10 cellular contexts compared by ENCODE assay signal in the genomic region with DNA sequence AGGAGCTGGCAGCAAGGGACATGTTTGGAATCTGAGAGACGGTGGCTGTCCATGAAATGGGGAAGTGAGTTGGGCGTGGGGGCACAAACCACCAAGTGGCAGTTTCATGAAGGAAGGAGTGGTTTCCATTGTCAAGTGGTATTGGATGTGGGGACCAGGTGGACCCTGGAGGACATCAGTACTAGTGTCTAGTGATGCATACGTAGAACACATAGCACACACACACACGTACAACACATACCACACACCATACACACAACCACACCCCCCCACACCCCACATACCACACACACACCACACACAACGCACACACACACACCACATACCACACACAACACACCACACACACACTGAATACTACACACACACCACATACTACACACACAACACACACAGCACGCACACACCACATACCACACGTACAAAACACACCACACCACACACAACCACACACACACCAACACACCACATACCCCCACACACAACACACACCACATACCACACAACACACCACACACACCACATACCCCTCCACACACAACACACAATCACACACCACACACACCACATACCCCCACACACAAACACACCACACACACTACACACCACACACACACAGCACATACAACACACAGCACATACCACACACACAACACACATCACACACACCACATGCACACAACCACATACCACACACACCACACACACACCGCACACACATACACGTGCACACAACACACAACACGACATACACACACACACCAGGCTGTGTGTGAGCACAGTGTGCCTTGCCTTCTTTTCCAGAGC. TPM values are rescaled to one million over a fixed set of nuclear protein-coding genes. Genes with fewer than 3 reads are reported as not detected.
DNase-seq lines count a peak whose midpoint lies in the region; ATAC-seq and TF ChIP-seq lines count a peak whose summit lies in the region.
"Had no signal": no experiment of that assay in that cellular context is flagged by ENCODE, and none has a peak within 500 bp of the region (broad histone marks: within the 10 kb centered on the region; RNA-seq: fewer than 3 reads in every experiment).

No MANE protein-coding gene starts in this region.

- H3K14ac ChIP-seq in mesenchymal stem cell (ENCODE audit: low read length in 2 of 2), result peak overlapping the region in 1 of 2 experiments; percentile 86

- H3K27ac ChIP-seq in mesenchymal stem cell (ENCODE audit: low read length, poor library complexity, severe bottlenecking), result no peak overlapping the region
- H3K27ac ChIP-seq: SK-N-MC had no signal

- peak overlapping the region in 1 of 2 experiments; percentile 10 for H3K4ac ChIP-seq in mesenchymal stem cell (ENCODE audit: low read depth in 1 of 2, low read length in 2 of 2)

- ATAC-seq in GM19324 (IDR thresholded peaks at IDR 0.05; ENCODE audit: low FRiP score, unreplicated experiment) (no peak), GM21360 (IDR thresholded peaks at IDR 0.05; ENCODE audit: unreplicated experiment) (no peak)
- ATAC-seq in activated CD4-positive, alpha-beta T cell treated with anti-CD3 and anti-CD28 coated beads for 36 hours, result no peak

- H2BK5ac ChIP-seq in mesenchymal stem cell (ENCODE audit: low read depth, low read length, poor library complexity, severe bottlenecking), result no peak overlapping the region

- H3K9me3 Mint-ChIP-seq in activated CD4-positive, alpha-beta T cell treated with anti-CD3 and anti-CD28 coated beads for 36 hours (ENCODE audit: low read depth), result no peaks in the 10 kb centered on the region

- H4K91ac ChIP-seq in mesenchymal stem cell (ENCODE audit: low read length), result peak overlapping the region; percentile 55

- H3K4me3 ChIP-seq in mesenchymal stem cell (ENCODE audit: insufficient read depth in 1 of 2, low read depth in 1 of 2, low read length in 2 of 2), result no peak overlapping the region
- H3K4me3 ChIP-seq: SK-N-MC had no signal

- H3K4me3 Mint-ChIP-seq in activated CD4-positive, alpha-beta T cell treated with anti-CD3 and anti-CD28 coated beads for 36 hours, result no peak overlapping the region

- no peak overlapping the region for H2AFZ ChIP-seq in mesenchymal stem cell (ENCODE audit: low read depth, low read length)

- peaks cover 63% of the 10 kb centered on the region for H3K4me1 ChIP-seq in mesenchymal stem cell (ENCODE audit: control insufficient read depth, insufficient read depth, low read depth, low read length)

- H3K27me3 Mint-ChIP-seq in activated CD4-positive, alpha-beta T cell treated with anti-CD3 and anti-CD28 coated beads for 36 hours, result no peaks in the 10 kb centered on the region

- peak overlapping the region in 1 of 2 experiments; percentile 11 for H3K23ac ChIP-seq in mesenchymal stem cell (ENCODE audit: low read length in 2 of 2)

- H2BK120ac ChIP-seq in mesenchymal stem cell (ENCODE audit: low read depth, low read length), result no peak overlapping the region

- intact Hi-C loops in activated CD4-positive, alpha-beta T cell treated with anti-CD3 and anti-CD28 coated beads for 36 hours (cut with DNase I, micrococcal nuclease), result loop anchor here in 1 of 2 experiments (1.0 kb wide), 1 partner anchor 11 kb away; no protein-coding TSS in a partner anchor

- peak overlapping the region; percentile 55 to 81 for H3K18ac ChIP-seq in mesenchymal stem cell (ENCODE audit: low read depth in 1 of 2, low read length in 2 of 2)

- no peak overlapping the region for H3K4me2 ChIP-seq in mesenchymal stem cell (ENCODE audit: low read length, poor library complexity, severe bottlenecking)

- DNase-seq in CD1c-positive myeloid dendritic cell (ENCODE audit: extremely low spot score) (peak; percentile 86), HEK293T (ENCODE audit: extremely low spot score) (no peak), SKM-1 (lab: John Stamatoyannopoulos, UW; ENCODE audit: unreplicated experiment) (peak; percentile 82), mesenchymal stem cell (no peak), GM03348 (ENCODE audit: low spot score) (no peak)
- no peak for DNase-seq in activated CD4-positive, alpha-beta T cell treated with anti-CD3 and anti-CD28 coated beads for 36 hours
- DNase-seq: activated naive CD4-positive, alpha-beta T cell treated with anti-CD3 and anti-CD28 coated beads, Interleukin-2, amount 50 U/mL, for 16 hours had no signal

- H3K9ac ChIP-seq in mesenchymal stem cell (ENCODE audit: low read length), result no peak overlapping the region

- H4K8ac ChIP-seq in mesenchymal stem cell (ENCODE audit: low read length), result peak overlapping the region; percentile 66

- H3K4me1 Mint-ChIP-seq in activated CD4-positive, alpha-beta T cell treated with anti-CD3 and anti-CD28 coated beads for 36 hours, result peaks cover 46% of the 10 kb centered on the region

- peak overlapping the region in 1 of 2 experiments; percentile 68 for H2BK12ac ChIP-seq in mesenchymal stem cell (ENCODE audit: low read length in 2 of 2)

- WGBS in mesenchymal stem cell, result 96% methylated on average over 8 of the region's 10 CpGs

- POLR2A ChIA-PET in HEK293T (lab: Yijun Ruan, JAX), result no interaction called here
- POLR2A ChIA-PET in activated CD4-positive, alpha-beta T cell treated with anti-CD3 and anti-CD28 coated beads for 36 hours (lab: Charles Lee), result no interaction called here

- H3K9me3 ChIP-seq in mesenchymal stem cell (ENCODE audit: control insufficient read depth, low read length), result no peaks in the 10 kb centered on the region

- CTCF ChIA-PET in HEK293T (lab: Yijun Ruan, JAX), result no interaction called here
- CTCF ChIA-PET in activated CD4-positive, alpha-beta T cell treated with anti-CD3 and anti-CD28 coated beads for 36 hours (lab: Charles Lee), result no interaction called here

- H3K79me1 ChIP-seq in mesenchymal stem cell (replicated peaks; ENCODE audit: low read length, poor library complexity, severe bottlenecking), result peaks cover 38% of the 10 kb centered on the region

- no peak overlapping the region for H2AK5ac ChIP-seq in mesenchymal stem cell (ENCODE audit: low read length, severe bottlenecking)

- no peaks in the 10 kb centered on the region for H3K27me3 ChIP-seq in mesenchymal stem cell (ENCODE audit: control insufficient read depth in 1 of 2, insufficient read depth in 1 of 2, low read length in 2 of 2)

- peaks cover 0 to 11% of the 10 kb centered on the region in 2 experiments for H3K36me3 ChIP-seq in mesenchymal stem cell (ENCODE audit: control insufficient read depth in 1 of 2, insufficient read depth in 2 of 2, low read depth in 1 of 2, low read length in 2 of 2)

- peak overlapping the region; percentile 15 for H2BK15ac ChIP-seq in mesenchymal stem cell (ENCODE audit: low read depth, poor library complexity, severe bottlenecking)

- H3K36me3 Mint-ChIP-seq in activated CD4-positive, alpha-beta T cell treated with anti-CD3 and anti-CD28 coated beads for 36 hours (ENCODE audit: low read depth), result peaks cover 4% of the 10 kb centered on the region

- no peak overlapping the region for H3K27ac Mint-ChIP-seq in activated CD4-positive, alpha-beta T cell treated with anti-CD3 and anti-CD28 coated beads for 36 hours

TF ChIP-seq in HEK293T, 16 proteins besides CTCF, POLR2A, EP300 and RAD21:
- no peak for TF ChIP-seq L3MBTL2 (conservative IDR thresholded peaks at IDR 0.05)
- TF ChIP-seq ZNF384 (IDR thresholded peaks at IDR 0.05), result no peak
- TF ChIP-seq TARDBP (IDR thresholded peaks at IDR 0.05), result peak; percentile 52; the same call in 1 of the 2 replicates
- no peak for TF ChIP-seq SUZ12 (IDR thresholded peaks at IDR 0.05)
- no peak for TF ChIP-seq FOXM1 (IDR thresholded peaks at IDR 0.05; ENCODE audit: borderline replicate concordance)
TF ChIP-seq in HEK293T: peak in this region for 1.

RNA-seq across cellular contexts. Expression of gene GSE1, which starts 41.1 kb away (rescaled TPM):
- polyA plus RNA-seq in mesenchymal stem cell (2013, experiment 1 of 2), result 39.2 TPM
- 38.5 TPM for polyA plus RNA-seq in mesenchymal stem cell (2013, experiment 2 of 2)
- total RNA-seq in activated CD4-positive, alpha-beta T cell treated with anti-CD3 and anti-CD28 coated beads for 36 hours, result 10 to 100 TPM; 13.2 to 13.5 TPM

Comparison
In these comparisons a context has a peak if more than half of its experiments do, and no peak if none do; other contexts are left out.
1. DNase-seq: peak in CD1c-positive myeloid dendritic cell (single experiment) and SKM-1 (single experiment); none in HEK293T (single experiment), mesenchymal stem cell (single experiment), activated CD4-positive, alpha-beta T cell treated with anti-CD3 and anti-CD28 coated beads for 36 hours (single experiment) and GM03348 (single experiment).